8 cellular contexts compared by ENCODE assay signal in genomic region chr15:45705510-45706473, GRCh38.
A peak's percentile ranks its signal among the peaks of the same experiment; 100 is the strongest.
DNase-seq lines count a peak whose midpoint lies in the region; ATAC-seq, FAIRE-seq and TF ChIP-seq lines count a peak whose summit lies in the region.

No MANE protein-coding gene starts in this region.

- in situ Hi-C loops in Caki2 (cut with HindIII; ENCODE audit: low pct_unique_long_range_greater_than_20kb, low sequenced_read_pairs) = no loop called here

- no peak overlapping the region for H3K27ac ChIP-seq in mucosa of rectum (ENCODE audit: low read depth in 2 of 2, low read length in 2 of 2)

- peak overlapping the region; percentile 65 to 66 for H3K9ac ChIP-seq in mucosa of rectum (ENCODE audit: low read depth in 1 of 2, low read length in 2 of 2)

- DNase-seq in Caki2 (ENCODE audit: low read depth) (peak; percentile 71), HTR-8/SVneo (ENCODE audit: insufficient read length, low spot score) (peak; percentile 75), NOMO-1 treated with DMSO at 0.1 percent for 48 hours (lab: John Stamatoyannopoulos, UW; ENCODE audit: unreplicated experiment) (peak; percentile 77), epithelial cell of proximal tubule (ENCODE audit: low read depth) (peak; percentile 46)
- peak; percentile 65 for DNase-seq in activated CD8-positive, alpha-beta memory T cell treated with anti-CD3 and anti-CD28 coated beads, Interleukin-2, amount 50 U/mL, for 4 hours
- peak; percentile 38 for DNase-seq in stimulated activated CD8-positive, alpha-beta memory T cell treated with anti-CD3 and anti-CD28 coated beads, Interleukin-4, amount 100 ng/mL, for 24 hours (ENCODE audit: low read depth)

- peak; percentile 16 for FAIRE-seq in HTR-8/SVneo (lab: Jason Lieb, UNC)

- H3K9me3 ChIP-seq in mucosa of rectum (ENCODE audit: control insufficient read depth in 2 of 2, low read length in 2 of 2) = no peaks in the 10 kb centered on the region

- H3K36me3 ChIP-seq in mucosa of rectum (ENCODE audit: control insufficient read depth in 2 of 2, insufficient read depth in 2 of 2, low read length in 2 of 2) = no peaks in the 10 kb centered on the region

- H3K4me3 ChIP-seq in epithelial cell of proximal tubule (ENCODE audit: low read depth, low read length) (peak overlapping the region; percentile 63), mucosa of rectum (ENCODE audit: low read length in 2 of 2) (peak overlapping the region; percentile 58 to 91)

- H3K4me1 ChIP-seq in mucosa of rectum (ENCODE audit: control insufficient read depth in 2 of 2, insufficient read depth in 2 of 2, low read length in 2 of 2) = peaks cover 6 to 8% of the 10 kb centered on the region in 2 donors

- peak; percentile 93 for ATAC-seq in GM21390 (IDR thresholded peaks at IDR 0.05; ENCODE audit: unreplicated experiment)

- no peaks in the 10 kb centered on the region for H3K27me3 ChIP-seq in mucosa of rectum (ENCODE audit: control insufficient read depth in 2 of 2, insufficient read depth in 2 of 2, low read length in 2 of 2)

- peak; percentile 87 for TF ChIP-seq CTCF in epithelial cell of proximal tubule (conservative IDR thresholded peaks at IDR 0.05; ENCODE audit: low read depth, low read length)
